ENCODE assay signal across 22 cellular contexts in genomic region chr16:80309178-80309577, GRCh38.
"Had no signal": no experiment of that assay in that cellular context is flagged by ENCODE, and none has a peak within 500 bp of the region (broad histone marks: within the 10 kb centered on the region; RNA-seq: fewer than 3 reads in every experiment).

No MANE protein-coding gene starts in this region.

- H3K27me3 Mint-ChIP-seq: type B pancreatic cell had no signal

- H3K27me3 ChIP-seq: right atrium auricular region, testis, tibial artery had no signal

- ATAC-seq: effector memory CD8-positive, alpha-beta T cell; heart right ventricle; left cardiac atrium; left ventricle myocardium superior; lower lobe of right lung; natural killer cell treated with Interleukin-12 subunit alpha and Interleukin-12 subunit beta and Interleukin-15 and Interleukin-18, amount 100 ng/mL, for 72 hours; sciatic nerve; stimulated activated memory B cell treated with anti-CD40 and anti-IgM and Interleukin-4, amounts not matched to agents 10 μg/mL and 1 μg/mL and 100 μg/mL, for 72 hours; stimulated activated naive CD8-positive, alpha-beta T cell treated with anti-CD3 and anti-CD28 coated beads, Interleukin-15, Interleukin-2, amounts not matched to agents 100 U/mL and 50 U/mL, for 24 hours had no signal

- H3K4me1 Mint-ChIP-seq: stimulated activated memory B cell treated with anti-CD40 and anti-IgM and Interleukin-4, amounts not matched to agents 10 μg/mL and 1 μg/mL and 100 μg/mL, for 72 hours had no signal

- H3K27ac Mint-ChIP-seq: effector memory CD8-positive, alpha-beta T cell; natural killer cell treated with Interleukin-12 subunit alpha and Interleukin-12 subunit beta and Interleukin-15 and Interleukin-18, amount 100 ng/mL, for 72 hours; stimulated activated memory B cell treated with anti-CD40 and anti-IgM and Interleukin-4, amounts not matched to agents 10 μg/mL and 1 μg/mL and 100 μg/mL, for 72 hours; type B pancreatic cell had no signal

- H3K27ac ChIP-seq: heart right ventricle, lower lobe of right lung, prostate gland, right atrium auricular region, testis, tibial artery had no signal

- DNase-seq: cortex of kidney; effector memory CD8-positive, alpha-beta T cell; erythroblast; foreskin melanocyte; glutamatergic neuron; heart right ventricle; hippocampal formation; left cardiac atrium; left ventricle myocardium superior; lower lobe of right lung; nucleus accumbens; stimulated activated CD4-positive, alpha-beta T cell treated with anti-CD3 and anti-CD28 coated beads, Interleukin-4, amount 100 ng/mL, for 4 hours; stimulated activated naive CD8-positive, alpha-beta T cell treated with anti-CD3 and anti-CD28 coated beads, Interleukin-15, Interleukin-2, amounts not matched to agents 100 U/mL and 50 U/mL, for 24 hours; substantia nigra; testis; tibial artery had no signal

- H3K9me3 ChIP-seq: heart right ventricle, lower lobe of right lung, prostate gland, right atrium auricular region, testis, tibial artery had no signal

- H3K9me3 Mint-ChIP-seq: effector memory CD8-positive, alpha-beta T cell; natural killer cell treated with Interleukin-12 subunit alpha and Interleukin-12 subunit beta and Interleukin-15 and Interleukin-18, amount 100 ng/mL, for 72 hours; stimulated activated memory B cell treated with anti-CD40 and anti-IgM and Interleukin-4, amounts not matched to agents 10 μg/mL and 1 μg/mL and 100 μg/mL, for 72 hours had no signal

- H3K4me3 ChIP-seq: heart right ventricle, lower lobe of right lung, prostate gland, right atrium auricular region, testis, tibial artery had no signal

- H3K36me3 Mint-ChIP-seq: natural killer cell treated with Interleukin-12 subunit alpha and Interleukin-12 subunit beta and Interleukin-15 and Interleukin-18, amount 100 ng/mL, for 72 hours; stimulated activated memory B cell treated with anti-CD40 and anti-IgM and Interleukin-4, amounts not matched to agents 10 μg/mL and 1 μg/mL and 100 μg/mL, for 72 hours; type B pancreatic cell had no signal

- H3K4me1 ChIP-seq: heart right ventricle, prostate gland, right atrium auricular region, testis had no signal

- H3K36me3 ChIP-seq: heart right ventricle, lower lobe of right lung, prostate gland, right atrium auricular region, tibial artery had no signal

- H3K4me3 Mint-ChIP-seq: effector memory CD8-positive, alpha-beta T cell; natural killer cell treated with Interleukin-12 subunit alpha and Interleukin-12 subunit beta and Interleukin-15 and Interleukin-18, amount 100 ng/mL, for 72 hours; stimulated activated memory B cell treated with anti-CD40 and anti-IgM and Interleukin-4, amounts not matched to agents 10 μg/mL and 1 μg/mL and 100 μg/mL, for 72 hours; type B pancreatic cell had no signal
